28 cellular contexts compared by ENCODE assay signal in the genomic region with DNA sequence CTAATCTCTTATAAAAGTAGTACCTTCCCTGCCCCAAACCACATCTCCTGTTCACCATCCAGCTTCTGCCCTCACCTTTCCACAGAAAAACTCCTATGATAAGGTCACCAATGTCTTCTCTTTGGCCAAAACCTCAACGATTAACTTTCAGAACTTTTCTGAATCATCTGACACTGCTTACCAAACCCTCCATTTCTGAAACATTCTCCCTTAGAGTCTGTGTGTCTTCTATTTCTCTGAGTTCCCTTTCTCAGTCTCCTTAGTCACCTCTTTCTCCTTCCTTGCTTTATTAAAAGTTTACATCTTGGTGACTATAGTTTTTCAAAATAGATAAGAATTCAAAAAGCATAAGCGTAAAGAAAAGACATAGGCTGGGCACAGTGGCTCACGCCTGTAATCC.
"Had no signal": no experiment of that assay in that cellular context is flagged by ENCODE, and none has a peak within 500 bp of the region (broad histone marks: within the 10 kb centered on the region; RNA-seq: fewer than 3 reads in every experiment).

No MANE protein-coding gene starts in this region.

- H3K27me3 Mint-ChIP-seq: stimulated activated naive B cell treated with anti-CD40 and anti-IgM and Interleukin-4, amounts not matched to agents 10 μg/mL and 1 μg/mL and 100 μg/mL, for 72 hours had no signal

- H3K27ac ChIP-seq: neural progenitor cell, pancreas, psoas muscle, right lobe of liver, sigmoid colon, stomach, thoracic aorta, thyroid gland, tibial nerve, upper lobe of right lung, uterus had no signal

- H3K9me3 ChIP-seq: pancreas, psoas muscle, right lobe of liver, sigmoid colon, stomach, thoracic aorta, thyroid gland, tibial nerve, upper lobe of right lung, uterus had no signal

- H3K27me3 ChIP-seq: pancreas, right lobe of liver, sigmoid colon, stomach, thyroid gland, tibial nerve, upper lobe of right lung, uterus had no signal

- H3K9me3 Mint-ChIP-seq: natural killer cell; nephron; stimulated activated effector memory CD8-positive, alpha-beta T cell treated with anti-CD3 and anti-CD28 coated beads, Interleukin-12 subunit alpha, Interleukin-12 subunit beta, amount 100 ng/mL, for 72 hours; stimulated activated naive B cell treated with anti-CD40 and anti-IgM and Interleukin-4, amounts not matched to agents 10 μg/mL and 1 μg/mL and 100 μg/mL, for 72 hours; stimulated activated naive CD8-positive, alpha-beta T cell treated with anti-CD3 and anti-CD28 coated beads, Interleukin-15, Interleukin-2, amounts not matched to agents 100 ng/mL and 50 ng/mL, for 24 hours; type B pancreatic cell had no signal

- H3K4me3 Mint-ChIP-seq: naive thymus-derived CD4-positive, alpha-beta T cell; natural killer cell; nephron; neural progenitor cell; stimulated activated effector memory CD8-positive, alpha-beta T cell treated with anti-CD3 and anti-CD28 coated beads, Interleukin-12 subunit alpha, Interleukin-12 subunit beta, amount 100 ng/mL, for 72 hours; stimulated activated naive B cell treated with anti-CD40 and anti-IgM and Interleukin-4, amounts not matched to agents 10 μg/mL and 1 μg/mL and 100 μg/mL, for 72 hours; stimulated activated naive CD8-positive, alpha-beta T cell treated with anti-CD3 and anti-CD28 coated beads, Interleukin-15, Interleukin-2, amounts not matched to agents 100 ng/mL and 50 ng/mL, for 24 hours; type B pancreatic cell had no signal

- ATAC-seq: naive thymus-derived CD4-positive, alpha-beta T cell; natural killer cell; pancreas; psoas muscle; right cardiac atrium; right lobe of liver; stimulated activated effector memory CD8-positive, alpha-beta T cell treated with anti-CD3 and anti-CD28 coated beads, Interleukin-12 subunit alpha, Interleukin-12 subunit beta, amount 100 ng/mL, for 72 hours; stimulated activated naive B cell treated with anti-CD40 and anti-IgM and Interleukin-4, amounts not matched to agents 10 μg/mL and 1 μg/mL and 100 μg/mL, for 72 hours; upper lobe of right lung had no signal

- H3K27ac Mint-ChIP-seq: neural progenitor cell; progenitor cell of endocrine pancreas; stimulated activated effector memory CD8-positive, alpha-beta T cell treated with anti-CD3 and anti-CD28 coated beads, Interleukin-12 subunit alpha, Interleukin-12 subunit beta, amount 100 ng/mL, for 72 hours; stimulated activated naive B cell treated with anti-CD40 and anti-IgM and Interleukin-4, amounts not matched to agents 10 μg/mL and 1 μg/mL and 100 μg/mL, for 72 hours; stimulated activated naive CD8-positive, alpha-beta T cell treated with anti-CD3 and anti-CD28 coated beads, Interleukin-15, Interleukin-2, amounts not matched to agents 100 ng/mL and 50 ng/mL, for 24 hours; type B pancreatic cell had no signal

- DNase-seq: naive thymus-derived CD4-positive, alpha-beta T cell; natural killer cell; nucleus accumbens; pancreas; posterior cingulate gyrus; psoas muscle; right cardiac atrium; right lobe of liver; small intestine; stimulated activated CD4-positive, alpha-beta T cell treated with anti-CD3 and anti-CD28 coated beads, Interleukin-15, amount 100 ng/mL, for 24 hours; stimulated activated CD4-positive, alpha-beta T cell treated with anti-CD3 and anti-CD28 coated beads, Interleukin-2, amount 100 ng/mL, for 24 hours; stimulated activated CD4-positive, alpha-beta T cell treated with anti-CD3 and anti-CD28 coated beads, Interleukin-2, amount 100 ng/mL, for 48 hours; stimulated activated CD4-positive, alpha-beta T cell treated with anti-CD3 and anti-CD28 coated beads, Interleukin-4, amount 100 ng/mL, for 24 hours; stimulated activated naive B cell treated with anti-CD40 and anti-IgM and Interleukin-4, amounts not matched to agents 10 μg/mL and 1 μg/mL and 100 μg/mL, for 72 hours; stimulated activated naive CD4-positive, alpha-beta T cell treated with Interleukin-2 at 50 U/mL for 16 hours; stomach; thyroid gland; upper lobe of right lung; uterus had no signal

- H3K36me3 ChIP-seq: neural progenitor cell, pancreas, right lobe of liver, sigmoid colon, stomach, thoracic aorta, thyroid gland, tibial nerve, upper lobe of right lung, uterus had no signal

- H3K4me1 ChIP-seq: psoas muscle, right lobe of liver had no signal

- H3K4me3 ChIP-seq: neural progenitor cell, pancreas, psoas muscle, right lobe of liver, sigmoid colon, stomach, thoracic aorta, thyroid gland, tibial nerve, upper lobe of right lung, uterus had no signal

- H3K36me3 Mint-ChIP-seq: natural killer cell; neural progenitor cell; stimulated activated effector memory CD8-positive, alpha-beta T cell treated with anti-CD3 and anti-CD28 coated beads, Interleukin-12 subunit alpha, Interleukin-12 subunit beta, amount 100 ng/mL, for 72 hours; stimulated activated naive B cell treated with anti-CD40 and anti-IgM and Interleukin-4, amounts not matched to agents 10 μg/mL and 1 μg/mL and 100 μg/mL, for 72 hours; type B pancreatic cell had no signal
